ENCODE assay signal across 19 cellular contexts in genomic region chr15:93803406-93803805, GRCh38.
DNase-seq lines count a peak whose midpoint lies in the region; ATAC-seq and TF ChIP-seq lines count a peak whose summit lies in the region.
"Had no signal": no experiment of that assay in that cellular context is flagged by ENCODE, and none has a peak within 500 bp of the region (broad histone marks: within the 10 kb centered on the region; RNA-seq: fewer than 3 reads in every experiment).

No MANE protein-coding gene starts in this region.

- no peak overlapping the region for H2BK15ac ChIP-seq in neuronal stem cell (ENCODE audit: low read length)

- H2AK5ac ChIP-seq in neuronal stem cell (ENCODE audit: low read depth, low read length) = no peak overlapping the region

- peak overlapping the region; percentile 14 for H2AFZ ChIP-seq in neuronal stem cell (ENCODE audit: low read length)

- H2BK120ac ChIP-seq in neuronal stem cell (ENCODE audit: low read depth, low read length) = no peak overlapping the region

- no peak overlapping the region for H3K23ac ChIP-seq in neuronal stem cell (ENCODE audit: low read depth, low read length, poor library complexity)

- H3K9ac ChIP-seq in neuronal stem cell (ENCODE audit: low read depth, low read length, poor library complexity) = no peak overlapping the region

- H3K27ac ChIP-seq in SJCRH30 (no peak overlapping the region), foreskin keratinocyte (no peak overlapping the region), neuronal stem cell (replicated peaks; ENCODE audit: low read length) (no peak overlapping the region)
- H3K27ac ChIP-seq: C4-2B had no signal

- H3K14ac ChIP-seq in neuronal stem cell (ENCODE audit: low read length) = peak overlapping the region; percentile 72

- H4K8ac ChIP-seq in neuronal stem cell (ENCODE audit: low read depth, low read length) = no peak overlapping the region

- ATAC-seq in foreskin keratinocyte = peak; percentile 14
- ATAC-seq in GM21786 (IDR thresholded peaks at IDR 0.05; ENCODE audit: unreplicated experiment) = no peak

- H3K9me3 ChIP-seq in BE2C (no peaks in the 10 kb centered on the region), SJCRH30 (replicated peaks) (no peaks in the 10 kb centered on the region), neuronal stem cell (replicated peaks in 1 of 2; ENCODE audit: control insufficient read depth in 2 of 2, insufficient read depth in 1 of 2, low read depth in 1 of 2, low read length in 2 of 2) (peaks cover 0 to 2% of the 10 kb centered on the region in 2 donors)

- H2BK12ac ChIP-seq in neuronal stem cell (ENCODE audit: low read length) = no peak overlapping the region

- no peak overlapping the region for H2BK5ac ChIP-seq in neuronal stem cell (ENCODE audit: low read length)

- no peaks in the 10 kb centered on the region for H3K27me3 ChIP-seq in BE2C
- H3K27me3 ChIP-seq in SJCRH30 = no peaks in the 10 kb centered on the region
- H3K27me3 ChIP-seq in foreskin keratinocyte = no peaks in the 10 kb centered on the region
- H3K27me3 ChIP-seq in neuronal stem cell (ENCODE audit: control insufficient read depth in 3 of 3, insufficient read depth in 3 of 3, low read depth in 1 of 3, low read length in 3 of 3) = no peaks in the 10 kb centered on the region

- H3K36me3 ChIP-seq in BE2C (no peaks in the 10 kb centered on the region), SJCRH30 (no peaks in the 10 kb centered on the region), neuronal stem cell (replicated peaks in 1 of 2; ENCODE audit: control insufficient read depth in 2 of 2, insufficient read depth in 2 of 2, low read length in 2 of 2) (no peaks in the 10 kb centered on the region)

- no CpG with 5 or more reads among the region's 16 CpGs for WGBS in neuronal stem cell (ENCODE audit: extremely low coverage in 2 of 2, insufficient read length in 2 of 2, insufficient replicate concordance in 1 of 2), 2 donors

- H3K4me1 ChIP-seq in BE2C = peaks cover 7% of the 10 kb centered on the region
- H3K4me1 ChIP-seq in SJCRH30 = peaks cover 21% of the 10 kb centered on the region
- no peaks in the 10 kb centered on the region for H3K4me1 ChIP-seq in foreskin keratinocyte
- H3K4me1 ChIP-seq in neuronal stem cell (ENCODE audit: control insufficient read depth in 2 of 2, insufficient read depth in 1 of 2, low read depth in 1 of 2, low read length in 2 of 2) = peaks cover 4 to 10% of the 10 kb centered on the region in 2 donors

- H3K4me3 ChIP-seq in BE2C (ENCODE audit: low read depth, low read length) = peak overlapping the region; percentile 49
- no peak overlapping the region for H3K4me3 ChIP-seq in SJCRH30
- H3K4me3 ChIP-seq in neuronal stem cell (ENCODE audit: low read length in 2 of 2) = no peak overlapping the region

- DNase-seq in BE2C = peak; percentile 82
- peak; percentile 12 to 40 for DNase-seq in SJCRH30
- DNase-seq in foreskin keratinocyte = no peak
- DNase-seq in neuronal stem cell (ENCODE audit: low spot score) = no peak
- no peak for DNase-seq in stimulated activated CD4-positive, alpha-beta T cell treated with anti-CD3 and anti-CD28 coated beads, Interleukin-4, amount 100 ng/mL, for 1 hour
- DNase-seq in NCI-H446 treated with DMSO at 0.1 percent for 48 hours (lab: John Stamatoyannopoulos, UW) = no peak
- no peak for DNase-seq in NCI-H510A (lab: John Stamatoyannopoulos, UW)
- DNase-seq: COR-L47; DMS153; HCEC 1CT; IMR-90; Kasumi-1; NCI-H2029; NCI-H524; NK-92 treated with Interleukin-12 subunit alpha and Interleukin-12 subunit beta, amount 100 ng/mL, for 24 hours; OCI-M1; RPMI8226 had no signal

- no peaks in the 10 kb centered on the region for H3K79me1 ChIP-seq in neuronal stem cell (ENCODE audit: low read depth, low read length)

- no peak overlapping the region for H3K4me2 ChIP-seq in neuronal stem cell (ENCODE audit: insufficient read depth, low read length, poor library complexity, severe bottlenecking)

- no peak overlapping the region for H3K4ac ChIP-seq in neuronal stem cell (ENCODE audit: low read length)

- no peak for TF ChIP-seq CTCF in BE2C (IDR thresholded peaks at IDR 0.05; ENCODE audit: low read depth, low read length)
- TF ChIP-seq CTCF in foreskin keratinocyte (conservative IDR thresholded peaks at IDR 0.05) = no peak

- H3K18ac ChIP-seq in neuronal stem cell (ENCODE audit: low read length) = no peak overlapping the region

- no peak overlapping the region for H4K91ac ChIP-seq in neuronal stem cell (ENCODE audit: low read depth, low read length, poor library complexity)

Comparison
In these comparisons a context has a peak if more than half of its experiments do, and no peak if none do; other contexts are left out.
1. DNase-seq: peak in BE2C (single experiment) and SJCRH30 (2 of 2); none in foreskin keratinocyte (0 of 2), neuronal stem cell (single experiment), stimulated activated CD4-positive, alpha-beta T cell treated with anti-CD3 and anti-CD28 coated beads, Interleukin-4, amount 100 ng/mL, for 1 hour (single experiment), NCI-H446 treated with DMSO at 0.1 percent for 48 hours (single experiment) and NCI-H510A (single experiment).